Comparison of ENCODE assay signal across 18 cellular contexts in genomic region chr1:168822911-168823310, GRCh38.
"Had no signal": no experiment of that assay in that cellular context is flagged by ENCODE, and none has a peak within 500 bp of the region (broad histone marks: within the 10 kb centered on the region; RNA-seq: fewer than 3 reads in every experiment).

No MANE protein-coding gene starts in this region.

- H3K9me3 ChIP-seq: SJCRH30 had no signal

- DNase-seq: Kasumi-1, MM.1S, NCI-H1092 treated with DMSO at 0.1 percent for 48 hours, NCI-H1436, NCI-H187, NCI-H2029, NCI-H2081 treated with DMSO at 0.1 percent for 48 hours, NCI-H2227 treated with DMSO at 0.1 percent for 48 hours, NCI-H524 treated with DMSO at 0.1 percent for 48 hours, NCI-H69, NCI-H774, RPMI8226, SHP77 treated with DMSO at 0.1 percent for 48 hours, SJCRH30 had no signal

- H3K27me3 ChIP-seq: SJCRH30 had no signal

- H3K4me1 ChIP-seq: SJCRH30 had no signal

- H3K36me3 ChIP-seq: SJCRH30 had no signal

- H3K27ac ChIP-seq: HL-60, KMS-11, SJCRH30 had no signal

- H3K4me3 ChIP-seq: K562, SJCRH30 had no signal

- ATAC-seq: K562, SK-N-SH treated with all-trans-retinoic acid at 6 μM for 48 hours had no signal
